In the genomic region with DNA sequence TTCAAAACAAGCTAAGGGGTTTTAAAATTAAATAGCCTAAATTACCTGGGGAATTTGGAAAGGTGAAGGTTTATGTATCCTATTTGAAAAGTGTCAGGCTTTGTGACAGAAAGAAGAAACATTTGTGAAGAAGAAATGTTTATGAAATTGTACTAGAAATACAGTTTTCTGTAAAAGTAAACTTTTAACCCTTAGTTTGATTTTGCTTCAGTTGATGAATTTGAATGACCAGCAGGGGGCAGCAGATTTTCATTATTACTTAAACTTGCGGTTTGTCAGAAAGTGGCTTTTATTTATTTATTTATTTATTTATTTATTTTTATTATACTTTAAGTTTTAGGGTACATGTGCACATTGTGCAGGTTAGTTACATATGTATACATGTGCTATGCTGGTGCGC, we compare ENCODE assay signal across 2 cellular contexts.
TF ChIP-seq lines count a peak whose summit lies in the region.

No MANE protein-coding gene starts in this region.

TF ChIP-seq in SK-N-SH, 30 proteins besides CTCF, POLR2A, EP300 and RAD21 (continued from another document):
- TF ChIP-seq USF1 (IDR thresholded peaks at IDR 0.05; ENCODE audit: borderline replicate concordance, low read depth) (no peak), CHD2 (IDR thresholded peaks at IDR 0.05; ENCODE audit: low read length, partially characterized antibody) (no peak), YY1 (IDR thresholded peaks at IDR 0.05; ENCODE audit: low read depth) (no peak), MAX (IDR thresholded peaks at IDR 0.05; ENCODE audit: low read depth) (no peak)
- TF ChIP-seq, protein P1, sequence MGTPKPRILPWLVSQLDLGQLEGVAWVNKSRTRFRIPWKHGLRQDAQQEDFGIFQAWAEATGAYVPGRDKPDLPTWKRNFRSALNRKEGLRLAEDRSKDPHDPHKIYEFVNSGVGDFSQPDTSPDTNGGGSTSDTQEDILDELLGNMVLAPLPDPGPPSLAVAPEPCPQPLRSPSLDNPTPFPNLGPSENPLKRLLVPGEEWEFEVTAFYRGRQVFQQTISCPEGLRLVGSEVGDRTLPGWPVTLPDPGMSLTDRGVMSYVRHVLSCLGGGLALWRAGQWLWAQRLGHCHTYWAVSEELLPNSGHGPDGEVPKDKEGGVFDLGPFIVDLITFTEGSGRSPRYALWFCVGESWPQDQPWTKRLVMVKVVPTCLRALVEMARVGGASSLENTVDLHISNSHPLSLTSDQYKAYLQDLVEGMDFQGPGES (IDR thresholded peaks at IDR 0.05; ENCODE audit: low read depth, low read length), result no peak

TF ChIP-seq in SK-N-SH treated with all-trans-retinoic acid at 6 μM for 48 hours, 23 proteins besides CTCF, POLR2A, EP300 and RAD21 (continued from another document):
- TF ChIP-seq POU6F1 (CRISPR knock-in tag; IDR thresholded peaks at IDR 0.05; ENCODE audit: borderline replicate concordance, low read depth), result no peak
- TF ChIP-seq BACH2 (CRISPR knock-in tag; IDR thresholded peaks at IDR 0.05; ENCODE audit: borderline replicate concordance), result no peak
- TF ChIP-seq ZC3H10 (CRISPR knock-in tag; IDR thresholded peaks at IDR 0.05), result no peak
- TF ChIP-seq TOX (CRISPR knock-in tag; IDR thresholded peaks at IDR 0.05; ENCODE audit: borderline replicate concordance), result no peak
- no peak for TF ChIP-seq ARNTL (CRISPR knock-in tag; IDR thresholded peaks at IDR 0.05; ENCODE audit: borderline replicate concordance, low read depth)
- TF ChIP-seq, protein P2, sequence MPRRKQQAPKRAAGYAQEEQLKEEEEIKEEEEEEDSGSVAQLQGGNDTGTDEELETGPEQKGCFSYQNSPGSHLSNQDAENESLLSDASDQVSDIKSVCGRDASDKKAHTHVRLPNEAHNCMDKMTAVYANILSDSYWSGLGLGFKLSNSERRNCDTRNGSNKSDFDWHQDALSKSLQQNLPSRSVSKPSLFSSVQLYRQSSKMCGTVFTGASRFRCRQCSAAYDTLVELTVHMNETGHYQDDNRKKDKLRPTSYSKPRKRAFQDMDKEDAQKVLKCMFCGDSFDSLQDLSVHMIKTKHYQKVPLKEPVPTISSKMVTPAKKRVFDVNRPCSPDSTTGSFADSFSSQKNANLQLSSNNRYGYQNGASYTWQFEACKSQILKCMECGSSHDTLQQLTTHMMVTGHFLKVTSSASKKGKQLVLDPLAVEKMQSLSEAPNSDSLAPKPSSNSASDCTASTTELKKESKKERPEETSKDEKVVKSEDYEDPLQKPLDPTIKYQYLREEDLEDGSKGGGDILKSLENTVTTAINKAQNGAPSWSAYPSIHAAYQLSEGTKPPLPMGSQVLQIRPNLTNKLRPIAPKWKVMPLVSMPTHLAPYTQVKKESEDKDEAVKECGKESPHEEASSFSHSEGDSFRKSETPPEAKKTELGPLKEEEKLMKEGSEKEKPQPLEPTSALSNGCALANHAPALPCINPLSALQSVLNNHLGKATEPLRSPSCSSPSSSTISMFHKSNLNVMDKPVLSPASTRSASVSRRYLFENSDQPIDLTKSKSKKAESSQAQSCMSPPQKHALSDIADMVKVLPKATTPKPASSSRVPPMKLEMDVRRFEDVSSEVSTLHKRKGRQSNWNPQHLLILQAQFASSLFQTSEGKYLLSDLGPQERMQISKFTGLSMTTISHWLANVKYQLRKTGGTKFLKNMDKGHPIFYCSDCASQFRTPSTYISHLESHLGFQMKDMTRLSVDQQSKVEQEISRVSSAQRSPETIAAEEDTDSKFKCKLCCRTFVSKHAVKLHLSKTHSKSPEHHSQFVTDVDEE (CRISPR knock-in tag; IDR thresholded peaks at IDR 0.05), result no peak
- TF ChIP-seq ZFP3 (CRISPR knock-in tag; IDR thresholded peaks at IDR 0.05), result no peak
- TF ChIP-seq, protein P3, sequence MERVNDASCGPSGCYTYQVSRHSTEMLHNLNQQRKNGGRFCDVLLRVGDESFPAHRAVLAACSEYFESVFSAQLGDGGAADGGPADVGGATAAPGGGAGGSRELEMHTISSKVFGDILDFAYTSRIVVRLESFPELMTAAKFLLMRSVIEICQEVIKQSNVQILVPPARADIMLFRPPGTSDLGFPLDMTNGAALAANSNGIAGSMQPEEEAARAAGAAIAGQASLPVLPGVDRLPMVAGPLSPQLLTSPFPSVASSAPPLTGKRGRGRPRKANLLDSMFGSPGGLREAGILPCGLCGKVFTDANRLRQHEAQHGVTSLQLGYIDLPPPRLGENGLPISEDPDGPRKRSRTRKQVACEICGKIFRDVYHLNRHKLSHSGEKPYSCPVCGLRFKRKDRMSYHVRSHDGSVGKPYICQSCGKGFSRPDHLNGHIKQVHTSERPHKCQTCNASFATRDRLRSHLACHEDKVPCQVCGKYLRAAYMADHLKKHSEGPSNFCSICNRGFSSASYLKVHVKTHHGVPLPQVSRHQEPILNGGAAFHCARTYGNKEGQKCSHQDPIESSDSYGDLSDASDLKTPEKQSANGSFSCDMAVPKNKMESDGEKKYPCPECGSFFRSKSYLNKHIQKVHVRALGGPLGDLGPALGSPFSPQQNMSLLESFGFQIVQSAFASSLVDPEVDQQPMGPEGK (CRISPR knock-in tag; IDR thresholded peaks at IDR 0.05; ENCODE audit: borderline replicate concordance), result no peak
- no peak for TF ChIP-seq ESRRG (CRISPR knock-in tag; IDR thresholded peaks at IDR 0.05)
- TF ChIP-seq ZNF565 (CRISPR knock-in tag; conservative IDR thresholded peaks at IDR 0.05; ENCODE audit: low read depth), result no peak
- no peak for TF ChIP-seq ZFP30 (CRISPR knock-in tag; IDR thresholded peaks at IDR 0.05)
- no peak for TF ChIP-seq SNAI2 (CRISPR knock-in tag; IDR thresholded peaks at IDR 0.05)
- no peak for TF ChIP-seq GLIS3 (CRISPR knock-in tag; IDR thresholded peaks at IDR 0.05)
- no peak for TF ChIP-seq ISL1 (CRISPR knock-in tag; IDR thresholded peaks at IDR 0.05)
